8 cellular contexts compared by ENCODE assay signal in genomic region chr20:34719242-34720017, GRCh38. TPM values are rescaled to one million over a fixed set of nuclear protein-coding genes. Genes with fewer than 3 reads are reported as not detected.
DNase-seq lines count a peak whose midpoint lies in the region; ATAC-seq, FAIRE-seq and TF ChIP-seq lines count a peak whose summit lies in the region.
"Not testable (repeated sequence)": the region's sequence is repeated elsewhere in the genome, so short reads cannot be mapped to it uniquely, and the experiment has no call there.

No MANE protein-coding gene starts in this region.

- intact Hi-C loops in activated CD4-positive, alpha-beta T cell treated with anti-CD3 and anti-CD28 coated beads for 36 hours (cut with DNase I, micrococcal nuclease), result not testable (repeated sequence)

- H3K4me1 Mint-ChIP-seq in activated CD4-positive, alpha-beta T cell treated with anti-CD3 and anti-CD28 coated beads for 36 hours, result peaks cover 20% of the 10 kb centered on the region
- H3K4me1 Mint-ChIP-seq in stimulated activated effector memory CD8-positive, alpha-beta T cell treated with anti-CD3 and anti-CD28 coated beads, Interleukin-12 subunit alpha, Interleukin-12 subunit beta, amount 100 ng/mL, for 72 hours, result peaks cover 18% of the 10 kb centered on the region

- H3K9me3 Mint-ChIP-seq in activated CD4-positive, alpha-beta T cell treated with anti-CD3 and anti-CD28 coated beads for 36 hours (ENCODE audit: low read depth); stimulated activated effector memory CD8-positive, alpha-beta T cell treated with anti-CD3 and anti-CD28 coated beads, Interleukin-12 subunit alpha, Interleukin-12 subunit beta, amount 100 ng/mL, for 72 hours: not testable (repeated sequence)

- not testable (repeated sequence) for H3K4me3 Mint-ChIP-seq in activated CD4-positive, alpha-beta T cell treated with anti-CD3 and anti-CD28 coated beads for 36 hours; stimulated activated effector memory CD8-positive, alpha-beta T cell treated with anti-CD3 and anti-CD28 coated beads, Interleukin-12 subunit alpha, Interleukin-12 subunit beta, amount 100 ng/mL, for 72 hours

- H3K36me3 Mint-ChIP-seq in activated CD4-positive, alpha-beta T cell treated with anti-CD3 and anti-CD28 coated beads for 36 hours (ENCODE audit: low read depth), result peaks cover 24% of the 10 kb centered on the region
- H3K36me3 Mint-ChIP-seq in stimulated activated effector memory CD8-positive, alpha-beta T cell treated with anti-CD3 and anti-CD28 coated beads, Interleukin-12 subunit alpha, Interleukin-12 subunit beta, amount 100 ng/mL, for 72 hours, result peaks cover 38% of the 10 kb centered on the region

- not testable (repeated sequence) for H3K27me3 Mint-ChIP-seq in activated CD4-positive, alpha-beta T cell treated with anti-CD3 and anti-CD28 coated beads for 36 hours

- peak; percentile 81 for ATAC-seq in GM18907 (IDR thresholded peaks at IDR 0.05; ENCODE audit: unreplicated experiment)
- peak; percentile 89 for ATAC-seq in HG02610 (IDR thresholded peaks at IDR 0.05; ENCODE audit: unreplicated experiment)
- ATAC-seq in HG03064 (IDR thresholded peaks at IDR 0.05; ENCODE audit: low read depth, unreplicated experiment), result peak; percentile 53
- ATAC-seq in HG03469 (IDR thresholded peaks at IDR 0.05; ENCODE audit: unreplicated experiment), result peak; percentile 81
- ATAC-seq in activated CD4-positive, alpha-beta T cell treated with anti-CD3 and anti-CD28 coated beads for 36 hours, result peak; percentile 78
- ATAC-seq in stimulated activated effector memory CD8-positive, alpha-beta T cell treated with anti-CD3 and anti-CD28 coated beads, Interleukin-12 subunit alpha, Interleukin-12 subunit beta, amount 100 ng/mL, for 72 hours, result peak; percentile 93

- TF ChIP-seq POLR2A in GM12891 (IDR thresholded peaks at IDR 0.05; ENCODE audit: low read depth, low read length), result not testable (repeated sequence)

- TF ChIP-seq CTCF in GM20000 (IDR thresholded peaks at IDR 0.05; ENCODE audit: extremely low read depth, missing control alignments), result not testable (repeated sequence)

- DNase-seq in GM12891 (ENCODE audit: insufficient read length, low spot score); activated CD4-positive, alpha-beta T cell treated with anti-CD3 and anti-CD28 coated beads for 36 hours; stimulated activated effector memory CD8-positive, alpha-beta T cell treated with anti-CD3 and anti-CD28 coated beads, Interleukin-12 subunit alpha, Interleukin-12 subunit beta, amount 100 ng/mL, for 72 hours (ENCODE audit: low spot score in 2 of 2): not testable (repeated sequence)
- peak; percentile 75 for DNase-seq in GM20000 (ENCODE audit: low spot score)

- CTCF ChIA-PET in activated CD4-positive, alpha-beta T cell treated with anti-CD3 and anti-CD28 coated beads for 36 hours (lab: Charles Lee), result interaction anchor here (0.7 to 0.9 kb wide), 4 partner anchors 9 to 246 kb away, joined by 3 to 5 read pairs (median 4); no protein-coding TSS in a partner anchor

- peak; percentile 70 for FAIRE-seq in GM12891 (lab: Jason Lieb, UNC)

- not testable (repeated sequence) for H3K27ac Mint-ChIP-seq in activated CD4-positive, alpha-beta T cell treated with anti-CD3 and anti-CD28 coated beads for 36 hours
- H3K27ac Mint-ChIP-seq in stimulated activated effector memory CD8-positive, alpha-beta T cell treated with anti-CD3 and anti-CD28 coated beads, Interleukin-12 subunit alpha, Interleukin-12 subunit beta, amount 100 ng/mL, for 72 hours, result peak overlapping the region; percentile 52

- POLR2A ChIA-PET in activated CD4-positive, alpha-beta T cell treated with anti-CD3 and anti-CD28 coated beads for 36 hours (lab: Charles Lee), result not testable (repeated sequence)

TF ChIP-seq in GM12891, 5 proteins besides CTCF, POLR2A, EP300 and RAD21:
- peak; percentile 82 for TF ChIP-seq POU2F2 (IDR thresholded peaks at IDR 0.05; ENCODE audit: low read depth, low read length)

RNA-seq across cellular contexts. Expression of gene TP53INP2, which starts 15.3 kb away (rescaled TPM):
- polyA plus RNA-seq in GM12891 (2012; ENCODE audit: low read depth, missing spikeins), result 7.6 TPM
- total RNA-seq in activated CD4-positive, alpha-beta T cell treated with anti-CD3 and anti-CD28 coated beads for 36 hours, result 1 to 10 TPM; 2.2 to 2.3 TPM

RNA-seq across cellular contexts. Expression of gene PIGU, which starts 42.5 kb away (rescaled TPM):
- 13.6 TPM for polyA plus RNA-seq in GM12891 (2012; ENCODE audit: low read depth, missing spikeins)
- 10 to 100 TPM; 21.1 to 28.2 TPM for total RNA-seq in activated CD4-positive, alpha-beta T cell treated with anti-CD3 and anti-CD28 coated beads for 36 hours
